8 cellular contexts compared by ENCODE assay signal in genomic region chr22:17258015-17258827, GRCh38. TPM values are rescaled to one million over a fixed set of nuclear protein-coding genes. Genes with fewer than 3 reads are reported as not detected.
DNase-seq lines count a peak whose midpoint lies in the region; ATAC-seq and TF ChIP-seq lines count a peak whose summit lies in the region.

No MANE protein-coding gene starts in this region.

- H3K4me3 ChIP-seq in CD8-positive, alpha-beta T cell (ENCODE audit: low read depth, low read length): no peak overlapping the region
- peak overlapping the region; percentile 50 for H3K4me3 ChIP-seq in psoas muscle

- 3 to 8% (median 5%) methylated on average over 13 of the region's 13 CpGs for WGBS in psoas muscle, 3 donors

- no peaks in the 10 kb centered on the region for H3K27me3 ChIP-seq in CD8-positive, alpha-beta T cell (ENCODE audit: insufficient read depth, low read length)
- H3K27me3 ChIP-seq in psoas muscle (ENCODE audit: insufficient read depth in 3 of 3, low read length in 2 of 3): no peaks in the 10 kb centered on the region

- H3K9me3 ChIP-seq in CD8-positive, alpha-beta T cell (ENCODE audit: low read length): no peaks in the 10 kb centered on the region
- H3K9me3 ChIP-seq in psoas muscle: no peaks in the 10 kb centered on the region

- no peaks in the 10 kb centered on the region for H3K9me3 Mint-ChIP-seq in CD8-positive, alpha-beta T cell
- H3K9me3 Mint-ChIP-seq in activated CD8-positive, alpha-beta T cell treated with anti-CD3 and anti-CD28 coated beads for 36 hours: no peaks in the 10 kb centered on the region

- intact Hi-C loops in CD8-positive, alpha-beta T cell (cut with DNase I, micrococcal nuclease): loop anchor here in 1 of 2 experiments (1.0 kb wide), 1 partner anchor 39 kb away; the partner anchor contains the start of gene ADA2
- intact Hi-C loops in activated CD8-positive, alpha-beta T cell treated with anti-CD3 and anti-CD28 coated beads for 36 hours (cut with micrococcal nuclease): no loop called here
- intact Hi-C loops in psoas muscle (cut with DNase I): loop anchor here in 1 of 2 donors (5.0 kb wide), 1 partner anchor 86 kb away; no protein-coding TSS in a partner anchor

- TF ChIP-seq CTCF in CD8-positive, alpha-beta T cell (IDR thresholded peaks at IDR 0.05): no peak
- TF ChIP-seq CTCF in activated CD8-positive, alpha-beta T cell treated with anti-CD3 and anti-CD28 coated beads for 36 hours (IDR thresholded peaks at IDR 0.05): no peak
- TF ChIP-seq CTCF in psoas muscle (IDR thresholded peaks at IDR 0.05) (no peak), omental fat pad (IDR thresholded peaks at IDR 0.05) (no peak)

- H3K36me3 Mint-ChIP-seq in CD8-positive, alpha-beta T cell: no peaks in the 10 kb centered on the region
- H3K36me3 Mint-ChIP-seq in activated CD8-positive, alpha-beta T cell treated with anti-CD3 and anti-CD28 coated beads for 36 hours (ENCODE audit: low read depth): no peaks in the 10 kb centered on the region

- DNase-seq in CD8-positive, alpha-beta T cell: peak in 6 of 7 experiments; percentile 10 to 63 (median 44)
- DNase-seq in NCI-H446 (lab: John Stamatoyannopoulos, UW) (peak; percentile 60 to 78), germinal center (ENCODE audit: low spot score) (peak; percentile 58), psoas muscle (peak; percentile 59 to 88), omental fat pad (ENCODE audit: low spot score) (no peak)
- peak; percentile 86 for DNase-seq in activated CD8-positive, alpha-beta T cell treated with anti-CD3 and anti-CD28 coated beads for 36 hours

- CTCF ChIA-PET in CD8-positive, alpha-beta T cell (lab: Charles Lee): interaction anchor here (1.2 to 1.4 kb wide), 2 partner anchors 10 to 184 kb away, joined by 4 read pairs; no protein-coding TSS in a partner anchor
- CTCF ChIA-PET in activated CD8-positive, alpha-beta T cell treated with anti-CD3 and anti-CD28 coated beads for 36 hours (lab: Charles Lee): interaction anchor here (0.8 to 2.0 kb wide), 5 partner anchors 8 to 87 kb away, joined by 3 to 6 read pairs (median 4); no protein-coding TSS in a partner anchor

- H3K4me1 Mint-ChIP-seq in CD8-positive, alpha-beta T cell (ENCODE audit: low read depth): peaks cover 19% of the 10 kb centered on the region
- peaks cover 18% of the 10 kb centered on the region for H3K4me1 Mint-ChIP-seq in activated CD8-positive, alpha-beta T cell treated with anti-CD3 and anti-CD28 coated beads for 36 hours (ENCODE audit: low read depth)

- H3K36me3 ChIP-seq in CD8-positive, alpha-beta T cell (ENCODE audit: insufficient read depth, low read length): no peaks in the 10 kb centered on the region
- no peaks in the 10 kb centered on the region for H3K36me3 ChIP-seq in psoas muscle (ENCODE audit: insufficient read depth in 1 of 2, low read depth in 1 of 2)

- peak overlapping the region; percentile 35 for H3K4me3 Mint-ChIP-seq in CD8-positive, alpha-beta T cell
- no peak overlapping the region for H3K4me3 Mint-ChIP-seq in activated CD8-positive, alpha-beta T cell treated with anti-CD3 and anti-CD28 coated beads for 36 hours

- no peak overlapping the region for H3K27ac ChIP-seq in CD8-positive, alpha-beta T cell (ENCODE audit: low read depth, low read length)
- peak overlapping the region; percentile 97 for H3K27ac ChIP-seq in psoas muscle

- no peaks in the 10 kb centered on the region for H3K27me3 Mint-ChIP-seq in CD8-positive, alpha-beta T cell (ENCODE audit: low read depth)
- no peaks in the 10 kb centered on the region for H3K27me3 Mint-ChIP-seq in activated CD8-positive, alpha-beta T cell treated with anti-CD3 and anti-CD28 coated beads for 36 hours

- H3K27ac Mint-ChIP-seq in CD8-positive, alpha-beta T cell: peak overlapping the region; percentile 41
- H3K27ac Mint-ChIP-seq in activated CD8-positive, alpha-beta T cell treated with anti-CD3 and anti-CD28 coated beads for 36 hours: peak overlapping the region; percentile 46

- peaks cover 16% of the 10 kb centered on the region for H3K4me1 ChIP-seq in CD8-positive, alpha-beta T cell (ENCODE audit: insufficient read depth, low read length)
- H3K4me1 ChIP-seq in psoas muscle: peaks cover 32% of the 10 kb centered on the region

- ATAC-seq in CD8-positive, alpha-beta T cell: peak; percentile 62
- ATAC-seq in GM19351 (IDR thresholded peaks at IDR 0.05; ENCODE audit: unreplicated experiment): peak; percentile 88
- ATAC-seq in HG03354 (IDR thresholded peaks at IDR 0.05; ENCODE audit: poor library complexity, severe bottlenecking, unreplicated experiment): peak; percentile 91
- peak; percentile 95 for ATAC-seq in activated CD8-positive, alpha-beta T cell treated with anti-CD3 and anti-CD28 coated beads for 36 hours
- ATAC-seq in psoas muscle: peak; percentile 89 to 96 (median 94)
- ATAC-seq in omental fat pad (ENCODE audit: low FRiP score): no peak

- POLR2A ChIA-PET in CD8-positive, alpha-beta T cell (lab: Charles Lee): interaction anchor here (0.8 to 1.1 kb wide), 2 partner anchors 10 to 39 kb away, joined by 3 read pairs; partner anchors contain the start of gene ADA2
- POLR2A ChIA-PET in activated CD8-positive, alpha-beta T cell treated with anti-CD3 and anti-CD28 coated beads for 36 hours (lab: Charles Lee): interaction anchor here (0.7 to 1.2 kb wide), 2 partner anchors 14 to 39 kb away, joined by 3 to 6 read pairs; partner anchors contain the start of gene ADA2

RNA-seq across cellular contexts. Expression of gene ADA2, which starts 39.0 kb away (rescaled TPM):
- total RNA-seq in CD8-positive, alpha-beta T cell: 10 to 100 TPM; 43.4 to 44.6 TPM
- total RNA-seq in activated CD8-positive, alpha-beta T cell treated with anti-CD3 and anti-CD28 coated beads for 36 hours: 10 to 100 TPM; 11.3 to 13.8 TPM
- total RNA-seq in psoas muscle (1 to 10 TPM; 3.1 to 7.6 (median 6.1) TPM), omental fat pad (10 to 100 TPM; 11.6 to 40.1 (median 16.3) TPM)
- 1 to 10 TPM; 1.8 to 2.6 (median 2.1) TPM for polyA plus RNA-seq in psoas muscle
